Comparison of ENCODE assay signal across 9 cellular contexts in the genomic region with DNA sequence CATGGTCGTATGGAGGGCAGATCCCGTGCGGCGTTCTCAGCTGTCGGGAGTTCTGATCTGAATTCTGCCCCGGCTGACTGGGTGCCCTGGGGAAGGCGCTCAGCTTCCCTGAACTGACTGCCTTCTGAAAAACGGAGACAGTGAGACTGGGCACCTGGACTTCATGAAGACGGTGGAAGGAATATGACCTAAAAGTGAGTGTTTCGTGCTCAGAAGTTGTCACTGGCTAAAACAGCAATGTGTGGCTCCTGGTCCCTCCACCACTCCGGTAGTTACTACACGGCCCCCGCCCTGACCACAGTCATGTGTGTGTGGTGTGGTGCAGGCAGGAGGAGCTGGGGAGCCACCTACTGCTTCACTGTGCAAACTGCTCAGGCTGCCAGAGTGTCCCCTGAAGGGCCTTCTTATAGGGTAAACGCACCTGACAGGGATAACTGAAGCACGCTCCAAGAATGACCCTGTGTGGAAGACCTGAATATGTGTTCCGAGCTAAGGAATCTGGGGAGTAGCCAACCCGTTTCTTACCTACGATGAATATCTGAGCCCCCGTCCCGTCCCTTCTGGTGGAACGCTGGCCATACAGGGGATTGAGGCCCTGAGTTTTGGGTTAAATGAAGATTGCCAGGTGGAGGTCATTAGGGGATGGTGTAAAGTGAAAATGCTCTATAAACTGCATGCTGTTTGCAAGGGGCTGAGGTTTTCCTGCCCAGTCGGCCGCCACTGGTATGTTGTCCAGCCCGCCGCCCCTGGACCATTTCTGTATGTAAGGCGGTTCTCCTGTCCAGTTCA. TPM values are rescaled to one million over a fixed set of nuclear protein-coding genes. Genes with fewer than 3 reads are reported as not detected.
DNase-seq lines count a peak whose midpoint lies in the region; ATAC-seq and TF ChIP-seq lines count a peak whose summit lies in the region.
"Had no signal": no experiment of that assay in that cellular context is flagged by ENCODE, and none has a peak within 500 bp of the region (broad histone marks: within the 10 kb centered on the region; RNA-seq: fewer than 3 reads in every experiment).

No MANE protein-coding gene starts in this region.

- H3K27me3 Mint-ChIP-seq in activated T-cell treated with anti-CD3 and anti-CD28 coated beads, Interleukin-2, amount 50 U/mL, for 4 hours (ENCODE audit: low read depth), result peaks cover 30% of the 10 kb centered on the region

- no peaks in the 10 kb centered on the region for H4K20me1 ChIP-seq in BLaER1

- peak; percentile 79 for TF ChIP-seq CTCF in foreskin keratinocyte (conservative IDR thresholded peaks at IDR 0.05)
- no peak for TF ChIP-seq CTCF in omental fat pad (IDR thresholded peaks at IDR 0.05)
- peak; percentile 56 to 64 for TF ChIP-seq CTCF in tibial artery (IDR thresholded peaks at IDR 0.05)

- intact Hi-C loops in tibial artery (cut with DNase I; ENCODE audit: low total_unique reads), result no loop called here

- H3K9ac ChIP-seq in BLaER1, result no peak overlapping the region

- no peaks in the 10 kb centered on the region for H3K9me3 ChIP-seq in BLaER1
- no peaks in the 10 kb centered on the region for H3K9me3 ChIP-seq in tibial artery

- ATAC-seq in activated T-cell treated with anti-CD3 and anti-CD28 coated beads, Interleukin-2, amount 50 U/mL, for 4 hours, result peak; percentile 91 to 94
- ATAC-seq in foreskin keratinocyte (peak; percentile 58), omental fat pad (ENCODE audit: low FRiP score) (peak; percentile 65), HG03175 (IDR thresholded peaks at IDR 0.05; ENCODE audit: unreplicated experiment) (no peak)

- H3K27ac ChIP-seq in BLaER1, result no peak overlapping the region
- no peak overlapping the region for H3K27ac ChIP-seq in foreskin keratinocyte
- peak overlapping the region; percentile 69 to 73 for H3K27ac ChIP-seq in tibial artery

- DNase-seq in H7, result peak; percentile 81
- peak; percentile 60 for DNase-seq in NOMO-1 treated with dmso at 0.1 percent for 144 hours (lab: John Stamatoyannopoulos, UW; ENCODE audit: unreplicated experiment)
- no peak for DNase-seq in activated T-cell treated with anti-CD3 and anti-CD28 coated beads, Interleukin-2, amount 50 U/mL, for 4 hours
- DNase-seq in foreskin keratinocyte, result peak; percentile 44 to 72
- no peak for DNase-seq in omental fat pad (ENCODE audit: low spot score)
- DNase-seq in tibial artery, result peak; percentile 79 to 88

- H3K4me1 ChIP-seq in BLaER1, result peaks cover 23% of the 10 kb centered on the region
- peaks cover 17% of the 10 kb centered on the region for H3K4me1 ChIP-seq in foreskin keratinocyte
- peaks cover 0 to 33% (median 26%) of the 10 kb centered on the region in 4 donors for H3K4me1 ChIP-seq in tibial artery

- H3K4me1 Mint-ChIP-seq in activated T-cell treated with anti-CD3 and anti-CD28 coated beads, Interleukin-2, amount 50 U/mL, for 4 hours (ENCODE audit: low read depth), result peaks cover 3% of the 10 kb centered on the region

- no peak overlapping the region for H3K4me3 ChIP-seq in BLaER1
- no peak overlapping the region for H3K4me3 ChIP-seq in H7 (ENCODE audit: insufficient read depth, low read depth, low read length)
- peak overlapping the region; percentile 34 to 41 for H3K4me3 ChIP-seq in tibial artery

- H3K36me3 ChIP-seq in BLaER1 (no peaks in the 10 kb centered on the region), H7 (replicated peaks; ENCODE audit: control insufficient read depth, insufficient read depth, low read length) (no peaks in the 10 kb centered on the region), tibial artery (no peaks in the 10 kb centered on the region)

- no peak overlapping the region for H3K4me3 Mint-ChIP-seq in activated T-cell treated with anti-CD3 and anti-CD28 coated beads, Interleukin-2, amount 50 U/mL, for 4 hours

- peak overlapping the region; percentile 75 for H3K4me2 ChIP-seq in BLaER1

- H3K36me3 Mint-ChIP-seq in activated T-cell treated with anti-CD3 and anti-CD28 coated beads, Interleukin-2, amount 50 U/mL, for 4 hours (ENCODE audit: insufficient read depth), result no peaks in the 10 kb centered on the region
- H3K36me3 Mint-ChIP-seq: IgD-negative memory B cell had no signal

- H3K27me3 ChIP-seq in BLaER1 (no peaks in the 10 kb centered on the region), H7 (ENCODE audit: control insufficient read depth, insufficient read depth, low read length) (no peaks in the 10 kb centered on the region; the same call in 1 of the 2 replicates), foreskin keratinocyte (no peaks in the 10 kb centered on the region), tibial artery (no peaks in the 10 kb centered on the region)

- no peaks in the 10 kb centered on the region for H3K9me3 Mint-ChIP-seq in activated T-cell treated with anti-CD3 and anti-CD28 coated beads, Interleukin-2, amount 50 U/mL, for 4 hours
- H3K9me3 Mint-ChIP-seq: IgD-negative memory B cell had no signal

RNA-seq across cellular contexts. Expression of gene MYOM3, which starts 0.6 kb away (rescaled TPM):
- total RNA-seq in H7 (2014; rRNA removed; shearing (Covaris generic)), result 0.03 and 0.11 TPM in 2 replicates
- not detected for total RNA-seq in activated T-cell treated with anti-CD3 and anti-CD28 coated beads, Interleukin-2, amount 50 U/mL, for 4 hours
- total RNA-seq in foreskin keratinocyte (0.07 and 0.31 TPM in 2 replicates), omental fat pad (under 1 TPM; 0.13 to 0.79 (median 0.32) TPM)
- 0.02 and 0.15 TPM in 2 replicates for polyA plus RNA-seq in foreskin keratinocyte
- polyA plus RNA-seq: IgD-negative memory B cell had no signal

RNA-seq across cellular contexts. Expression of gene IL22RA1, which starts 30.4 kb away (rescaled TPM):
- 0.10 TPM in 1 of 2 replicates, not detected in the other for total RNA-seq in H7 (2014; rRNA removed; shearing (Covaris generic))
- under 1 TPM in 1 of 3 donors, not detected in 2; 0.08 TPM for total RNA-seq in activated T-cell treated with anti-CD3 and anti-CD28 coated beads, Interleukin-2, amount 50 U/mL, for 4 hours
- total RNA-seq in foreskin keratinocyte (5.6 and 7.0 TPM in 2 replicates), omental fat pad (1 to 10 TPM in 1 of 4 donors, under 1 TPM in 3; 0.12 to 1.2 (median 0.39) TPM)
- polyA plus RNA-seq in foreskin keratinocyte, result 6.2 and 6.3 TPM in 2 replicates
- polyA plus RNA-seq: IgD-negative memory B cell had no signal

Comparison
In these comparisons a context has a peak if more than half of its experiments do, and no peak if none do; other contexts are left out.
1. H3K27ac ChIP-seq: peak in tibial artery (2 of 2); none in BLaER1 (single experiment) and foreskin keratinocyte (single experiment).
2. H3K4me3 ChIP-seq: peak in tibial artery (2 of 2); none in BLaER1 (single experiment) and H7 (single experiment).
3. DNase-seq: peak in H7 (single experiment), NOMO-1 treated with dmso at 0.1 percent for 144 hours (single experiment), foreskin keratinocyte (2 of 2) and tibial artery (2 of 2); none in activated T-cell treated with anti-CD3 and anti-CD28 coated beads, Interleukin-2, amount 50 U/mL, for 4 hours (single experiment) and omental fat pad (single experiment).
4. CTCF ChIP-seq: peak in foreskin keratinocyte (single experiment) and tibial artery (2 of 2); none in omental fat pad (0 of 3).